10 cellular contexts compared by ENCODE assay signal in the genomic region with DNA sequence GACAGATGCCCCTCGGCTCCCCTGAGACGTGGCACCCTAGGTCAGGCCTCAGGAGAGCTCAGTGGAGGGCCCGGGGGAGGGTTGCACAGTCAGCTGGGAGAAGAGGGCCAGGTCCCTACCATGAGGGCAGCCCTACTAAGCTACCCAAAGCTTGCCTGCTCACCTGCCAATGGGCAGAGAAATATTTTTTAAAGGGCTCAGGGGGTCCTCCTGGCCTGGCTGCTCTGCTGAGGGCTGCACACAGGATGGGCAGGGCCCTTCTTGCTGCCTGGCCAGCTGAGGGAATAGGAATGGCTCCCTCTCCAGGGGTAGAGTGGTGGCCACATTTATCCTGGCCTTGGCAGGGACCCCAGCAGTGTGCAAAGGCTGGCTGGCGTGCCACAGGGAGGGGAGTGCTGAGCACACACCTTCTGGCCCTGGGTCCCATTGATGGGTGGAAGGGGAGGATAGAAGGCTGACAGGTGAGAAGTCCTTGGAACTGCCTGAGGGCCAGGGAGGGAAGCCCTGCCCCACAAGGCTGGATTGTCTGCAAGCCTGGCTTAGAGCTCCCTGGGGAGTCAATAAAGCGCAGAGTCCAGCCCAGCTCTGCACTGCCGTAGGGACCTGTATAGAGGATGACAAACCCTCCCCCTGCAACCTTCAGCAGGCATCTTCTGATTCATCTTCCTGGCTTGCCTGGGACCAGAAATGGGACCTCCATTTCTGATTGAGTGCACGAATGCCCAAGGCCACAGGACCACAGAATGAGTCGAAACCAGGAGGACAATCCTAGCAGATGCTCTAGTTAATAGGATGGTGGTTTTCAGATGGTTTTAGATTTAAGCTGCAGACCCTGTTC.
A peak's percentile ranks its signal among the peaks of the same experiment; 100 is the strongest.
DNase-seq lines count a peak whose midpoint lies in the region; ATAC-seq and TF ChIP-seq lines count a peak whose summit lies in the region.
"Had no signal": no experiment of that assay in that cellular context is flagged by ENCODE, and none has a peak within 500 bp of the region (broad histone marks: within the 10 kb centered on the region; RNA-seq: fewer than 3 reads in every experiment).

No MANE protein-coding gene starts in this region.

- H3K18ac ChIP-seq in IMR-90 (ENCODE audit: low read depth, low read length) = no peak overlapping the region

- no peak overlapping the region for H2AK5ac ChIP-seq in IMR-90 (ENCODE audit: low read depth, low read length)

- TF ChIP-seq POLR2A in IMR-90 (IDR thresholded peaks at IDR 0.05; ENCODE audit: low read depth, low read length) = no peak

- H3K4me1 Mint-ChIP-seq in WTC11 = peaks cover 6% of the 10 kb centered on the region

- no peak overlapping the region for H4K91ac ChIP-seq in IMR-90 (ENCODE audit: insufficient read depth, low read depth, low read length)

- H3K23ac ChIP-seq in IMR-90 (ENCODE audit: low read depth, low read length) = no peak overlapping the region

- POLR2A ChIA-PET in IMR-90 (lab: Charles Lee; ENCODE audit: unreplicated experiment) = interaction anchor here (0.6 kb wide), 1 partner anchor 123 kb away, joined by 17 read pairs; no protein-coding TSS in a partner anchor
- POLR2A ChIA-PET in WTC11 (lab: Charles Lee) = no interaction called here

- H2BK15ac ChIP-seq in IMR-90 (ENCODE audit: low read depth, low read length) = no peak overlapping the region

- no peak overlapping the region for H2BK120ac ChIP-seq in IMR-90 (ENCODE audit: low read depth, low read length)

- H2AFZ ChIP-seq in IMR-90 (replicated peaks; ENCODE audit: low read length, poor library complexity) = no peak overlapping the region

- in situ Hi-C loops in IMR-90 (cut with MboI; ENCODE audit: low sequenced_read_pairs) = no loop called here
- in situ Hi-C loops in HAP-1 (cut with MboI; ENCODE audit: low sequenced_read_pairs) = loop anchor here (10.0 kb wide), 1 partner anchor 262 kb away; no protein-coding TSS in a partner anchor

- CTCF ChIA-PET in IMR-90 (lab: Yijun Ruan, JAX) (interaction anchor here (1.3 to 4.9 kb wide), 2 partner anchors 127 to 129 kb away, joined by 3 to 28 read pairs; no protein-coding TSS in a partner anchor), WTC11 (lab: Charles Lee) (interaction anchor here (0.8 to 3.8 kb wide), 25 partner anchors 8 to 158 kb away, joined by 3 to 107 read pairs (median 4); a partner anchor contains a TSS)

- H3K27ac ChIP-seq in IMR-90 (ENCODE audit: insufficient read depth, low read length) (no peak overlapping the region), lower lobe of right lung (no peak overlapping the region)
- H3K27ac ChIP-seq: prostate gland had no signal

- no peak overlapping the region for H3K4me2 ChIP-seq in IMR-90 (ENCODE audit: low read depth, low read length)

- ATAC-seq in IMR-90 (ENCODE audit: low read depth) = no peak
- no peak for ATAC-seq in WTC11
- ATAC-seq in lower lobe of right lung = peak; percentile 4 to 23
- no peak for ATAC-seq in HG03045 (IDR thresholded peaks at IDR 0.05; ENCODE audit: unreplicated experiment)

- H3K4me3 ChIP-seq in IMR-90 (ENCODE audit: insufficient read depth, low read depth, low read length) (no peak overlapping the region), lower lobe of right lung (no peak overlapping the region), HAP-1 (no peak overlapping the region)
- H3K4me3 ChIP-seq: prostate gland had no signal

- H3K36me3 ChIP-seq in IMR-90 (ENCODE audit: control insufficient read depth, insufficient read depth, low read length) (no peaks in the 10 kb centered on the region), lower lobe of right lung (no peaks in the 10 kb centered on the region), HAP-1 (replicated peaks) (no peaks in the 10 kb centered on the region)
- H3K36me3 ChIP-seq: prostate gland had no signal

- H3K56ac ChIP-seq in IMR-90 (ENCODE audit: extremely low read depth, insufficient read depth, low read length) = no peak overlapping the region

- H3K9me1 ChIP-seq in IMR-90 (ENCODE audit: insufficient read depth, low read length) = no peaks in the 10 kb centered on the region

- H2AK9ac ChIP-seq in IMR-90 (replicated peaks; ENCODE audit: low read depth, low read length, poor library complexity) = peak overlapping the region; percentile 7

- H4K20me1 ChIP-seq in IMR-90 (ENCODE audit: insufficient read depth, low read length) = no peaks in the 10 kb centered on the region; the same call in 1 of the 2 replicates

- peaks cover 10% of the 10 kb centered on the region; the same call in 1 of the 2 replicates for H3K27me3 ChIP-seq in IMR-90 (ENCODE audit: control insufficient read depth, insufficient read depth, low read length)
- H3K27me3 ChIP-seq in lower lobe of right lung (ENCODE audit: low read depth) = no peaks in the 10 kb centered on the region
- H3K27me3 ChIP-seq in HAP-1 (ENCODE audit: low read depth) = no peaks in the 10 kb centered on the region

- H4K5ac ChIP-seq in IMR-90 (ENCODE audit: low read depth, low read length) = no peak overlapping the region

- no peak for TF ChIP-seq RAD21 in IMR-90 (IDR thresholded peaks at IDR 0.05; ENCODE audit: low read length)

- H3K27me3 Mint-ChIP-seq in WTC11 (ENCODE audit: low read depth) = no peaks in the 10 kb centered on the region; the same call in 1 of the 2 replicates

- WGBS in IMR-90 (ENCODE audit: extremely low coverage in 2 of 2, insufficient read length in 1 of 2), 2 experiments = 100% methylated on average over 1 of the region's 8 CpGs; no CpG with 5 or more reads in 1 of the 2 experiments

- no peak for TF ChIP-seq CTCF in IMR-90 (conservative IDR thresholded peaks at IDR 0.05; ENCODE audit: low read depth, low read length)
- no peak for TF ChIP-seq CTCF in WTC11 (IDR thresholded peaks at IDR 0.05)
- TF ChIP-seq CTCF in lower lobe of right lung (IDR thresholded peaks at IDR 0.05) = no peak

- no peaks in the 10 kb centered on the region for H3K79me1 ChIP-seq in IMR-90 (ENCODE audit: low read depth in 1 of 2, low read length in 2 of 2)

- H3K4me3 Mint-ChIP-seq in WTC11 = no peak overlapping the region

- H3K9me3 ChIP-seq in IMR-90 (ENCODE audit: control insufficient read depth, insufficient read depth, low read length) = no peaks in the 10 kb centered on the region
- no peaks in the 10 kb centered on the region for H3K9me3 ChIP-seq in lower lobe of right lung
- no peaks in the 10 kb centered on the region for H3K9me3 ChIP-seq in HAP-1
- H3K9me3 ChIP-seq: prostate gland had no signal

- H3K9me3 Mint-ChIP-seq in WTC11 = no peaks in the 10 kb centered on the region

- intact Hi-C loops in IMR-90 (cut with micrococcal nuclease) = loop anchor here (5.0 kb wide), 1 partner anchor 254 kb away; no protein-coding TSS in a partner anchor
- intact Hi-C loops in lower lobe of right lung (cut with DNase I) = loop anchor here (10.0 kb wide), 1 partner anchor 132 kb away; no protein-coding TSS in a partner anchor

- no peak overlapping the region for H2BK20ac ChIP-seq in IMR-90 (ENCODE audit: low read depth, low read length)

- DNase-seq in COR-L47 (lab: John Stamatoyannopoulos, UW) = peak; percentile 64
- peak; percentile 55 for DNase-seq in IMR-90
- DNase-seq in WTC11 (ENCODE audit: low spot score) = no peak
- peak; percentile 31 for DNase-seq in lower lobe of right lung
- no peak for DNase-seq in NAMALWA (ENCODE audit: low spot score)
- no peak for DNase-seq in COLO829 (ENCODE audit: low spot score)
- no peak for DNase-seq in HAP-1 (ENCODE audit: low spot score in 2 of 2)
- DNase-seq: RPMI8226 had no signal

- no peaks in the 10 kb centered on the region for H3K36me3 Mint-ChIP-seq in WTC11

- H3K27ac Mint-ChIP-seq in WTC11 = no peak overlapping the region

- no peak overlapping the region for H4K8ac ChIP-seq in IMR-90 (ENCODE audit: low read depth in 2 of 2, low read length in 2 of 2)

- no peak overlapping the region for H3K14ac ChIP-seq in IMR-90 (replicated peaks; ENCODE audit: low read depth, low read length)

- H2BK5ac ChIP-seq in IMR-90 (ENCODE audit: low read depth, low read length, poor library complexity, severe bottlenecking) = no peak overlapping the region

- dilution Hi-C loops in IMR-90 (cut with HindIII; ENCODE audit: low sequenced_read_pairs, unreplicated experiment) = no loop called here

- H3K4ac ChIP-seq in IMR-90 (ENCODE audit: low read depth, low read length) = no peak overlapping the region

- H3K9ac ChIP-seq in IMR-90 (ENCODE audit: low read depth, low read length) = no peak overlapping the region

- BruUV-seq in IMR-90 (replicated peaks; lab: Mats Ljungman, UMichigan) = no TSS peak

- H3K4me1 ChIP-seq in IMR-90 (ENCODE audit: control insufficient read depth, insufficient read depth, low read length) (no peaks in the 10 kb centered on the region), lower lobe of right lung (peaks cover 20% of the 10 kb centered on the region), HAP-1 (no peaks in the 10 kb centered on the region)
- H3K4me1 ChIP-seq: prostate gland had no signal

TF ChIP-seq in IMR-90, 13 proteins besides CTCF, POLR2A, EP300 and RAD21:
- no peak for TF ChIP-seq CHD1 (IDR thresholded peaks at IDR 0.05; ENCODE audit: low read depth, low read length)
- TF ChIP-seq FOS (IDR thresholded peaks at IDR 0.05; ENCODE audit: low read depth, low read length) = no peak
- no peak for TF ChIP-seq MAFK (IDR thresholded peaks at IDR 0.05; ENCODE audit: low read depth, low read length)
- no peak for TF ChIP-seq BHLHE40 (IDR thresholded peaks at IDR 0.05; ENCODE audit: low read depth, low read length)

TF ChIP-seq in WTC11, 78 proteins besides CTCF, POLR2A, EP300 and RAD21:
- TF ChIP-seq ESRRA (CRISPR knock-in tag; IDR thresholded peaks at IDR 0.05; ENCODE audit: borderline replicate concordance) (no peak), GABPB1 (CRISPR knock-in tag; IDR thresholded peaks at IDR 0.05) (peak; percentile 54), ZNF423 (CRISPR knock-in tag; IDR thresholded peaks at IDR 0.05) (no peak), MYBL2 (CRISPR knock-in tag; IDR thresholded peaks at IDR 0.05) (no peak), NR2C2 (CRISPR knock-in tag; IDR thresholded peaks at IDR 0.05) (no peak), ZNF138 (CRISPR knock-in tag; conservative IDR thresholded peaks at IDR 0.05) (no peak)
- TF ChIP-seq, protein P1, sequence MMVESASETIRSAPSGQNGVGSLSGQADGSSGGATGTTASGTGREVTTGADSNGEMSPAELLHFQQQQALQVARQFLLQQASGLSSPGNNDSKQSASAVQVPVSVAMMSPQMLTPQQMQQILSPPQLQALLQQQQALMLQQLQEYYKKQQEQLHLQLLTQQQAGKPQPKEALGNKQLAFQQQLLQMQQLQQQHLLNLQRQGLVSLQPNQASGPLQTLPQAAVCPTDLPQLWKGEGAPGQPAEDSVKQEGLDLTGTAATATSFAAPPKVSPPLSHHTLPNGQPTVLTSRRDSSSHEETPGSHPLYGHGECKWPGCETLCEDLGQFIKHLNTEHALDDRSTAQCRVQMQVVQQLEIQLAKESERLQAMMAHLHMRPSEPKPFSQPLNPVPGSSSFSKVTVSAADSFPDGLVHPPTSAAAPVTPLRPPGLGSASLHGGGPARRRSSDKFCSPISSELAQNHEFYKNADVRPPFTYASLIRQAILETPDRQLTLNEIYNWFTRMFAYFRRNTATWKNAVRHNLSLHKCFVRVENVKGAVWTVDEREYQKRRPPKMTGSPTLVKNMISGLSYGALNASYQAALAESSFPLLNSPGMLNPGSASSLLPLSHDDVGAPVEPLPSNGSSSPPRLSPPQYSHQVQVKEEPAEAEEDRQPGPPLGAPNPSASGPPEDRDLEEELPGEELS (CRISPR knock-in tag; IDR thresholded peaks at IDR 0.05) = no peak

Comparison
In these comparisons a context has a peak if more than half of its experiments do, and no peak if none do; other contexts are left out.
1. DNase-seq: peak in COR-L47 (single experiment), IMR-90 (single experiment) and lower lobe of right lung (single experiment); none in WTC11 (single experiment), NAMALWA (single experiment), COLO829 (single experiment) and HAP-1 (0 of 2).
2. ATAC-seq: peak in lower lobe of right lung (2 of 2); none in IMR-90 (single experiment), WTC11 (single experiment) and HG03045 (single experiment).